Comparison of ENCODE assay signal across 11 cellular contexts in genomic region chr19:38046254-38047047, GRCh38.
DNase-seq lines count a peak whose midpoint lies in the region; ATAC-seq and TF ChIP-seq lines count a peak whose summit lies in the region.
"Had no signal": no experiment of that assay in that cellular context is flagged by ENCODE, and none has a peak within 500 bp of the region (broad histone marks: within the 10 kb centered on the region; RNA-seq: fewer than 3 reads in every experiment).

No MANE protein-coding gene starts in this region.

- no peaks in the 10 kb centered on the region for H3K36me3 Mint-ChIP-seq in activated naive CD4-positive, alpha-beta T cell treated with anti-CD3 and anti-CD28 coated beads for 36 hours (ENCODE audit: low read depth)
- H3K36me3 Mint-ChIP-seq in H9 (ENCODE audit: insufficient read depth in 1 of 3, low read depth in 3 of 3): peaks cover 4 to 8% (median 4%) of the 10 kb centered on the region in 3 experiments; a peak in 4 of 7 replicates
- H3K36me3 Mint-ChIP-seq in T-cell: no peaks in the 10 kb centered on the region
- no peaks in the 10 kb centered on the region for H3K36me3 Mint-ChIP-seq in stimulated activated effector memory CD8-positive, alpha-beta T cell treated with anti-CD3 and anti-CD28 coated beads, Interleukin-12 subunit alpha, Interleukin-12 subunit beta, amount 100 ng/mL, for 72 hours

- intact Hi-C loops in activated naive CD4-positive, alpha-beta T cell treated with anti-CD3 and anti-CD28 coated beads for 36 hours (cut with micrococcal nuclease): no loop called here
- intact Hi-C loops in aorta (cut with DNase I): no loop called here

- H3K79me1 ChIP-seq in H9 (ENCODE audit: insufficient read depth, low read depth, low read length, poor library complexity, severe bottlenecking): no peaks in the 10 kb centered on the region

- H2BK12ac ChIP-seq in H9 (ENCODE audit: insufficient read length, low read depth, low read length): no peak overlapping the region

- H3K27me3 Mint-ChIP-seq in activated naive CD4-positive, alpha-beta T cell treated with anti-CD3 and anti-CD28 coated beads for 36 hours (ENCODE audit: low read depth): no peaks in the 10 kb centered on the region
- H3K27me3 Mint-ChIP-seq in H9 (ENCODE audit: low read depth): no peaks in the 10 kb centered on the region; the same call in 1 of the 2 replicates
- H3K27me3 Mint-ChIP-seq in T-cell: no peaks in the 10 kb centered on the region

- H4K8ac ChIP-seq in H9 (replicated peaks; ENCODE audit: insufficient read length, low read depth, low read length): no peak overlapping the region

- no peak overlapping the region for H3K4me3 ChIP-seq in aorta (ENCODE audit: low read length in 2 of 2)
- H3K4me3 ChIP-seq: lung had no signal

- peak; percentile 38 for DNase-seq in activated naive CD4-positive, alpha-beta T cell treated with anti-CD3 and anti-CD28 coated beads for 36 hours
- DNase-seq in activated naive CD4-positive, alpha-beta T cell treated with anti-CD3 and anti-CD28 coated beads, Interleukin-2, amount 50 U/mL, for 16 hours: no peak
- no peak for DNase-seq in H9
- peak in 3 of 34 experiments; percentile 9 to 44 (median 22) for DNase-seq in T-cell
- DNase-seq in stimulated activated effector memory CD8-positive, alpha-beta T cell treated with anti-CD3 and anti-CD28 coated beads, Interleukin-12 subunit alpha, Interleukin-12 subunit beta, amount 100 ng/mL, for 72 hours (ENCODE audit: low spot score in 2 of 2): no peak
- DNase-seq in aorta: no peak
- no peak for DNase-seq in NCI-H2171 treated with DMSO at 0.1 percent for 48 hours (lab: John Stamatoyannopoulos, UW)
- DNase-seq: NCI-H748 treated with DMSO at 0.1 percent for 48 hours had no signal

- peaks cover 1% of the 10 kb centered on the region; the same call in 1 of the 2 replicates for H3K79me2 ChIP-seq in H9 (ENCODE audit: insufficient read depth, low read length)

- no peak overlapping the region for H2AK5ac ChIP-seq in H9 (ENCODE audit: insufficient read length, low read length)

- peaks cover 3% of the 10 kb centered on the region for H3K23me2 ChIP-seq in H9 (ENCODE audit: insufficient read length, low read depth, low read length, poor library complexity, severe bottlenecking)

- peaks cover 5% of the 10 kb centered on the region; the same call in 1 of the 2 replicates for H3K4me1 ChIP-seq in H9 (ENCODE audit: insufficient read depth, low read length)
- no peaks in the 10 kb centered on the region for H3K4me1 ChIP-seq in aorta (ENCODE audit: control insufficient read depth in 1 of 2, insufficient read depth in 2 of 2, low read length in 2 of 2)

- POLR2A ChIA-PET in T-cell (lab: Charles Lee): no interaction called here

- H3T11ph ChIP-seq in H9 (ENCODE audit: low read length): no peak overlapping the region

- H3K56ac ChIP-seq in H9 (ENCODE audit: insufficient read length, low read depth, low read length): no peak overlapping the region

- no peak overlapping the region for H2BK15ac ChIP-seq in H9 (ENCODE audit: low read depth, low read length)

- ATAC-seq in T-cell (replicated peaks in 1 of 4): no peak
- ATAC-seq in stimulated activated effector memory CD8-positive, alpha-beta T cell treated with anti-CD3 and anti-CD28 coated beads, Interleukin-12 subunit alpha, Interleukin-12 subunit beta, amount 100 ng/mL, for 72 hours: no peak
- ATAC-seq in aorta (ENCODE audit: low FRiP score): no peak
- ATAC-seq in HG03460 (IDR thresholded peaks at IDR 0.05; ENCODE audit: unreplicated experiment): no peak

- H3K4me3 Mint-ChIP-seq in activated naive CD4-positive, alpha-beta T cell treated with anti-CD3 and anti-CD28 coated beads for 36 hours: no peak overlapping the region
- H3K4me3 Mint-ChIP-seq in H9 (no peak overlapping the region), T-cell (peak overlapping the region in 1 of 3 donors; percentile 79)
- H3K4me3 Mint-ChIP-seq in stimulated activated effector memory CD8-positive, alpha-beta T cell treated with anti-CD3 and anti-CD28 coated beads, Interleukin-12 subunit alpha, Interleukin-12 subunit beta, amount 100 ng/mL, for 72 hours: no peak overlapping the region

- CTCF ChIA-PET in activated naive CD4-positive, alpha-beta T cell treated with anti-CD3 and anti-CD28 coated beads for 36 hours (lab: Charles Lee): no interaction called here
- CTCF ChIA-PET in T-cell (lab: Charles Lee): no interaction called here

- no peak overlapping the region for H2BK120ac ChIP-seq in H9 (ENCODE audit: low read depth, low read length, poor library complexity, severe bottlenecking)

- H3K9me3 Mint-ChIP-seq in activated naive CD4-positive, alpha-beta T cell treated with anti-CD3 and anti-CD28 coated beads for 36 hours: peaks cover 3% of the 10 kb centered on the region
- H3K9me3 Mint-ChIP-seq in H9 (peaks cover 3 to 4% of the 10 kb centered on the region in 2 experiments; a peak in 3 of 5 replicates), T-cell (no peaks in the 10 kb centered on the region)
- no peaks in the 10 kb centered on the region for H3K9me3 Mint-ChIP-seq in stimulated activated effector memory CD8-positive, alpha-beta T cell treated with anti-CD3 and anti-CD28 coated beads, Interleukin-12 subunit alpha, Interleukin-12 subunit beta, amount 100 ng/mL, for 72 hours

- H3K9me3 ChIP-seq in H9 (ENCODE audit: control insufficient read depth, low read depth, low read length) (no peaks in the 10 kb centered on the region), aorta (ENCODE audit: control insufficient read depth, low read length) (no peaks in the 10 kb centered on the region)

- no peak overlapping the region for H3K4me2 ChIP-seq in H9 (ENCODE audit: insufficient read depth, insufficient read length, low read length)
- H3K4me2 ChIP-seq: KMS-11 had no signal

- H4K5ac ChIP-seq in H9 (ENCODE audit: insufficient read length, low read depth, low read length): no peak overlapping the region

- H4K20me1 ChIP-seq in H9 (ENCODE audit: control insufficient read depth, insufficient read depth, insufficient read length): no peaks in the 10 kb centered on the region

- H3K9ac ChIP-seq in H9 (ENCODE audit: extremely low read depth, insufficient read length, low read length): no peak overlapping the region
- H3K9ac ChIP-seq: KMS-11 had no signal

- H3K27me3 ChIP-seq in H9 (ENCODE audit: insufficient read depth, low read length): no peaks in the 10 kb centered on the region
- no peaks in the 10 kb centered on the region for H3K27me3 ChIP-seq in aorta (ENCODE audit: control insufficient read depth in 1 of 2, insufficient read depth in 2 of 2, low read length in 1 of 2)

- no peak overlapping the region for H3K14ac ChIP-seq in H9 (ENCODE audit: insufficient read depth, low read length)

- H2AFZ ChIP-seq in H9 (ENCODE audit: low read length): no peak overlapping the region

- peaks cover 43% of the 10 kb centered on the region for H3K4me1 Mint-ChIP-seq in activated naive CD4-positive, alpha-beta T cell treated with anti-CD3 and anti-CD28 coated beads for 36 hours (ENCODE audit: low read depth)
- peaks cover 51 to 63% of the 10 kb centered on the region in 2 experiments for H3K4me1 Mint-ChIP-seq in H9
- peaks cover 51 to 69% (median 58%) of the 10 kb centered on the region in 3 donors for H3K4me1 Mint-ChIP-seq in T-cell
- peaks cover 39% of the 10 kb centered on the region for H3K4me1 Mint-ChIP-seq in stimulated activated effector memory CD8-positive, alpha-beta T cell treated with anti-CD3 and anti-CD28 coated beads, Interleukin-12 subunit alpha, Interleukin-12 subunit beta, amount 100 ng/mL, for 72 hours

- WGBS in H9 (ENCODE audit: extremely low coverage, insufficient read length, low lambda C conversion rate): no CpG with 5 or more reads among the region's 21 CpGs
- WGBS in aorta, 2 donors: 94 to 95% methylated on average over 21 of the region's 21 CpGs

- no peak overlapping the region for H3K27ac ChIP-seq in H9 (ENCODE audit: insufficient read length, low read depth, low read length)
- no peak overlapping the region for H3K27ac ChIP-seq in aorta (ENCODE audit: low read depth in 1 of 2, low read length in 2 of 2)
- H3K27ac ChIP-seq: KMS-11 had no signal

- no peak overlapping the region for H4K91ac ChIP-seq in H9 (ENCODE audit: insufficient read length, low read depth, low read length)

- H3K27ac Mint-ChIP-seq in activated naive CD4-positive, alpha-beta T cell treated with anti-CD3 and anti-CD28 coated beads for 36 hours: peak overlapping the region; percentile 96
- H3K27ac Mint-ChIP-seq in H9: peak overlapping the region; percentile 44 to 57 (median 52); a peak in 4 of 7 replicates
- H3K27ac Mint-ChIP-seq in T-cell: peak overlapping the region; percentile 95 to 96
- H3K27ac Mint-ChIP-seq in stimulated activated effector memory CD8-positive, alpha-beta T cell treated with anti-CD3 and anti-CD28 coated beads, Interleukin-12 subunit alpha, Interleukin-12 subunit beta, amount 100 ng/mL, for 72 hours: peak overlapping the region; percentile 93

- no peaks in the 10 kb centered on the region for H3K36me3 ChIP-seq in aorta (ENCODE audit: control insufficient read depth in 1 of 2, insufficient read depth in 2 of 2, low read length in 1 of 2)

- H3K23ac ChIP-seq in H9 (ENCODE audit: insufficient read length, low read depth, low read length): no peak overlapping the region

- H3K18ac ChIP-seq in H9 (ENCODE audit: insufficient read length, low read depth, low read length): no peak overlapping the region

- TF ChIP-seq CTCF in H9 (conservative IDR thresholded peaks at IDR 0.05): no peak

- no peak overlapping the region for H2BK20ac ChIP-seq in H9 (ENCODE audit: low read depth, low read length, poor library complexity, severe bottlenecking)

- H3K4ac ChIP-seq in H9 (ENCODE audit: low read depth, low read length): no peak overlapping the region

- no peak overlapping the region for H2BK5ac ChIP-seq in H9 (ENCODE audit: insufficient read length, low read length)
